ENCODE assay signal across 8 cellular contexts in genomic region chr9:33719581-33720374, GRCh38.
DNase-seq lines count a peak whose midpoint lies in the region; ATAC-seq, FAIRE-seq and TF ChIP-seq lines count a peak whose summit lies in the region.

No MANE protein-coding gene starts in this region.

- in situ Hi-C loops in HepG2 (cut with HindIII; ENCODE audit: extremely low pct_ligation_motif_present, low pct_unique_long_range_greater_than_20kb) (loop anchor here (10.0 kb wide), 1 partner anchor 95 kb away; no protein-coding TSS in a partner anchor), transverse colon (cut with MboI; ENCODE audit: low pct_ligation_motif_present in 1 of 4, low pct_unique_long_range_greater_than_20kb in 1 of 4, low sequenced_read_pairs in 3 of 4) (loop anchor here (5.0 to 10.0 kb wide), 3 partner anchors 85 to 95 kb away; no protein-coding TSS in a partner anchor)

- H3K4me2 ChIP-seq in HCT116 (ENCODE audit: low read length): no peak overlapping the region
- no peak overlapping the region for H3K4me2 ChIP-seq in PC-9
- H3K4me2 ChIP-seq in HepG2 (ENCODE audit: low read depth, low read length): peak overlapping the region; percentile 56

- H3K27me3 ChIP-seq in CD4-positive, alpha-beta memory T cell (ENCODE audit: insufficient read depth, low read length): no peaks in the 10 kb centered on the region
- 0 out of 2 replicates have a peak, but pooled peaks cover 4% of the 10 kb centered on the region for H3K27me3 ChIP-seq in HCT116 (ENCODE audit: insufficient read depth, low read length)
- H3K27me3 ChIP-seq in PC-9 (ENCODE audit: insufficient read depth, low read depth): no peaks in the 10 kb centered on the region
- H3K27me3 ChIP-seq in ascending aorta: no peaks in the 10 kb centered on the region
- H3K27me3 ChIP-seq in HepG2 (ENCODE audit: control insufficient read depth in 1 of 2, insufficient read depth in 2 of 2, low read length in 2 of 2): peaks cover 0 to 6% of the 10 kb centered on the region in 2 experiments; a peak in 3 of 5 replicates
- H3K27me3 ChIP-seq in transverse colon: peaks cover 26% of the 10 kb centered on the region

- CTCF ChIA-PET in CD4-positive, alpha-beta memory T cell (lab: Charles Lee; ENCODE audit: partially characterized antibody): interaction anchor here (1.4 to 8.6 kb wide), 3 partner anchors 11 to 95 kb away, joined by 4 to 224 read pairs (median 19); no protein-coding TSS in a partner anchor
- CTCF ChIA-PET in HCT116 (lab: Charles Lee): interaction anchor here (8.4 kb wide), 1 partner anchor 95 kb away, joined by 190 read pairs; no protein-coding TSS in a partner anchor
- CTCF ChIA-PET in PC-9 (lab: Charles Lee): no interaction called here
- CTCF ChIA-PET in HepG2 (lab: Yijun Ruan, JAX; ENCODE audit: low intra/inter-chr PET ratio, low total read pairs): interaction anchor here (6.6 kb wide), 1 partner anchor 96 kb away, joined by 163 read pairs; no protein-coding TSS in a partner anchor

- H4K20me1 ChIP-seq in HCT116 (ENCODE audit: insufficient read depth) (no peaks in the 10 kb centered on the region), PC-9 (ENCODE audit: insufficient read depth) (no peaks in the 10 kb centered on the region), HepG2 (ENCODE audit: insufficient read depth, low read length) (no peaks in the 10 kb centered on the region)

- H3K9ac ChIP-seq in HCT116 (ENCODE audit: low read length) (no peak overlapping the region), HepG2 (ENCODE audit: insufficient read depth, low read depth, low read length) (no peak overlapping the region)

- no peak overlapping the region for H3K27ac ChIP-seq in CD4-positive, alpha-beta memory T cell (ENCODE audit: low read depth, low read length)
- H3K27ac ChIP-seq in HCT116 (ENCODE audit: low read depth, low read length): no peak overlapping the region
- H3K27ac ChIP-seq in PC-9: no peak overlapping the region
- no peak overlapping the region for H3K27ac ChIP-seq in ascending aorta
- H3K27ac ChIP-seq in HepG2 (ENCODE audit: extremely low read length, insufficient read depth, low read length): no peak overlapping the region
- no peak overlapping the region for H3K27ac ChIP-seq in transverse colon

- no peaks in the 10 kb centered on the region for H3K79me2 ChIP-seq in HCT116 (ENCODE audit: insufficient read depth, low read length)
- H3K79me2 ChIP-seq in PC-9 (ENCODE audit: low read depth): no peaks in the 10 kb centered on the region
- no peaks in the 10 kb centered on the region for H3K79me2 ChIP-seq in HepG2 (ENCODE audit: insufficient read depth, low read length)

- H3K4me1 ChIP-seq in CD4-positive, alpha-beta memory T cell (ENCODE audit: insufficient read depth, low read length): no peaks in the 10 kb centered on the region
- H3K4me1 ChIP-seq in HCT116 (ENCODE audit: control insufficient read depth in 1 of 2, insufficient read depth in 2 of 2, low read length in 2 of 2) (peaks cover 0 to 5% of the 10 kb centered on the region in 2 experiments; a peak in 2 of 4 replicates), PC-9 (replicated peaks; ENCODE audit: insufficient read depth) (no peaks in the 10 kb centered on the region; the same call in 1 of the 2 replicates), ascending aorta (peaks cover 0 to 5% of the 10 kb centered on the region in 2 donors), HepG2 (ENCODE audit: insufficient read depth, low read length) (peaks cover 14% of the 10 kb centered on the region), transverse colon (peaks cover 0 to 4% (median 1%) of the 10 kb centered on the region in 4 donors)

- no peaks in the 10 kb centered on the region for H3K36me3 Mint-ChIP-seq in CD4-positive, alpha-beta memory T cell

- peak overlapping the region; percentile 56 for H2AFZ ChIP-seq in HCT116 (ENCODE audit: low read depth, low read length, poor library complexity, severe bottlenecking)
- H2AFZ ChIP-seq in PC-9: no peak overlapping the region
- H2AFZ ChIP-seq in HepG2 (ENCODE audit: low read length): no peak overlapping the region

- H3K9me3 ChIP-seq in CD4-positive, alpha-beta memory T cell (ENCODE audit: control insufficient read depth in 1 of 2, low read length in 2 of 2): no peaks in the 10 kb centered on the region
- H3K9me3 ChIP-seq in HCT116 (ENCODE audit: control insufficient read depth in 1 of 2, insufficient read depth in 1 of 2, low read depth in 1 of 2, low read length in 2 of 2) (no peaks in the 10 kb centered on the region), PC-9 (ENCODE audit: insufficient read depth, low read depth) (no peaks in the 10 kb centered on the region), ascending aorta (no peaks in the 10 kb centered on the region), HepG2 (ENCODE audit: low read length) (no peaks in the 10 kb centered on the region), transverse colon (no peaks in the 10 kb centered on the region)

- 20% methylated on average over 2 of the region's 19 CpGs for WGBS in HepG2 (ENCODE audit: low lambda C conversion rate)
- 63% methylated on average over 15 of the region's 19 CpGs; no CpG with 5 or more reads in 1 of the 2 donors for WGBS in transverse colon (ENCODE audit: low coverage in 1 of 2), 2 donors

- H3K4me3 Mint-ChIP-seq in CD4-positive, alpha-beta memory T cell: peak overlapping the region in 5 of 8 donors; percentile 27 to 85 (median 35)

- peaks cover 0 to 11% (median under 1%) of the 10 kb centered on the region in 4 donors for H3K4me1 Mint-ChIP-seq in CD4-positive, alpha-beta memory T cell

- no peak for TF ChIP-seq EP300 in HepG2 (IDR thresholded peaks at IDR 0.05; ENCODE audit: low read depth in 2 of 2, low read length in 2 of 2)
- TF ChIP-seq EP300 in HepG2 (CRISPR knock-in tag; IDR thresholded peaks at IDR 0.05; ENCODE audit: borderline replicate concordance): no peak
- no peak for TF ChIP-seq EP300 in transverse colon (IDR thresholded peaks at IDR 0.05; ENCODE audit: low read depth)

- H3F3A ChIP-seq in PC-9 (ENCODE audit: insufficient read depth, low read depth): no peaks in the 10 kb centered on the region

- TF ChIP-seq POLR2A in HCT116 (IDR thresholded peaks at IDR 0.05; ENCODE audit: borderline replicate concordance, extremely low read depth, insufficient read depth, insufficient read length): no peak
- TF ChIP-seq POLR2A in HepG2 (IDR thresholded peaks at IDR 0.05; ENCODE audit: insufficient read depth in 1 of 2, low read depth in 2 of 2, low read length in 2 of 2): no peak
- no peak for TF ChIP-seq POLR2A in transverse colon (IDR thresholded peaks at IDR 0.05)

- FAIRE-seq in HepG2 (lab: Jason Lieb, UNC): no peak

- BruUV-seq in HCT116 (replicated peaks; lab: Mats Ljungman, UMichigan) (no TSS peak), PC-9 (replicated peaks; lab: Mats Ljungman, UMichigan) (no TSS peak), HepG2 (replicated peaks; lab: Mats Ljungman, UMichigan) (no TSS peak)

- ATAC-seq in HCT116 (peak; percentile 80), HepG2 (peak; percentile 93), HG03095 (IDR thresholded peaks at IDR 0.05; ENCODE audit: unreplicated experiment) (no peak)

- POLR2A ChIA-PET in CD4-positive, alpha-beta memory T cell (lab: Charles Lee; ENCODE audit: partially characterized antibody): no interaction called here
- POLR2A ChIA-PET in HCT116 (lab: Charles Lee) (no interaction called here), PC-9 (lab: Charles Lee; ENCODE audit: unreplicated experiment) (no interaction called here), HepG2 (lab: Yijun Ruan, JAX) (no interaction called here)

- RAD21 ChIA-PET in HCT116 (lab: Charles Lee; ENCODE audit: low non-redundant PET in 1 of 2, low total read pairs in 2 of 2, uncharacterized antibody in 2 of 2, unreplicated experiment in 2 of 2): interaction anchor here in 1 of 2 experiments (0.6 to 1.4 kb wide), 2 partner anchors 96 to 116 kb away, joined by 3 to 5 read pairs; no protein-coding TSS in a partner anchor

- H3K27me3 Mint-ChIP-seq in CD4-positive, alpha-beta memory T cell: peaks cover 4 to 6% of the 10 kb centered on the region in 2 donors

- TF ChIP-seq CTCF in HCT116 (IDR thresholded peaks at IDR 0.05 in 2 of 3, conservative IDR thresholded peaks at IDR 0.05 in 1 of 3; ENCODE audit: borderline replicate concordance in 1 of 3, insufficient read depth in 1 of 3, low read depth in 2 of 3, low read length in 2 of 3) (peak; percentile 65 to 79 (median 69); a peak in 5 of 6 replicates), PC-9 (conservative IDR thresholded peaks at IDR 0.05) (peak; percentile 54), ascending aorta (IDR thresholded peaks at IDR 0.05) (peak in 2 of 3 experiments; percentile 17 to 31), HepG2 (CRISPR knock-in tag; IDR thresholded peaks at IDR 0.05) (peak; percentile 76), transverse colon (IDR thresholded peaks at IDR 0.05) (peak; percentile 30 to 57 (median 41))

- H3K27ac Mint-ChIP-seq in CD4-positive, alpha-beta memory T cell: peak overlapping the region in 1 of 7 donors; percentile 41

- peak in 4 of 5 donors; percentile 13 to 39 (median 30) for DNase-seq in CD4-positive, alpha-beta memory T cell
- DNase-seq in HCT116 (ENCODE audit: low read depth, low spot score) (no peak), PC-9 (peak in 1 of 2 experiments; percentile 19), ascending aorta (ENCODE audit: low spot score in 2 of 2) (no peak), HepG2 (ENCODE audit: low spot score) (peak; percentile 16), transverse colon (no peak), AG08395 (ENCODE audit: low spot score) (no peak)

- H3K9me2 ChIP-seq in HCT116 (ENCODE audit: insufficient read depth) (no peaks in the 10 kb centered on the region), PC-9 (ENCODE audit: insufficient read depth) (no peaks in the 10 kb centered on the region)

- TF ChIP-seq RAD21 in HCT116 (IDR thresholded peaks at IDR 0.05; ENCODE audit: low read depth): peak; percentile 47
- no peak for TF ChIP-seq RAD21 in HepG2 (CRISPR knock-in tag; IDR thresholded peaks at IDR 0.05)

- H3K4me3 ChIP-seq in CD4-positive, alpha-beta memory T cell (ENCODE audit: low read length in 2 of 2): no peak overlapping the region
- H3K4me3 ChIP-seq in HCT116 (replicated peaks in 1 of 2; ENCODE audit: low read depth in 1 of 2, low read length in 2 of 2) (no peak overlapping the region), PC-9 (no peak overlapping the region), ascending aorta (no peak overlapping the region), HepG2 (replicated peaks in 1 of 3; ENCODE audit: insufficient read depth in 1 of 3, low read depth in 2 of 3, low read length in 3 of 3) (peak overlapping the region in 1 of 3 experiments; percentile 37; a peak in 2 of 6 replicates), transverse colon (no peak overlapping the region)

- H3K9me3 Mint-ChIP-seq in CD4-positive, alpha-beta memory T cell: peaks cover 0 to 4% (median 3%) of the 10 kb centered on the region in 8 donors

- H3K36me3 ChIP-seq in CD4-positive, alpha-beta memory T cell (ENCODE audit: insufficient read depth, low read length): no peaks in the 10 kb centered on the region
- H3K36me3 ChIP-seq in HCT116 (ENCODE audit: control insufficient read depth in 1 of 2, insufficient read depth in 2 of 2, low read length in 2 of 2) (no peaks in the 10 kb centered on the region), PC-9 (ENCODE audit: low read depth) (no peaks in the 10 kb centered on the region), ascending aorta (no peaks in the 10 kb centered on the region), HepG2 (replicated peaks in 1 of 2; ENCODE audit: control insufficient read depth in 1 of 2, insufficient read depth in 2 of 2, low read length in 2 of 2) (no peaks in the 10 kb centered on the region), transverse colon (no peaks in the 10 kb centered on the region)

- intact Hi-C loops in CD4-positive, alpha-beta memory T cell (cut with micrococcal nuclease): loop anchor here (10.0 kb wide), 2 partner anchors 245 to 1135 kb away; partner anchors contain the start of gene NOL6
- intact Hi-C loops in HCT116 (cut with micrococcal nuclease) (loop anchor here (5.0 kb wide), 1 partner anchor 432 kb away; no protein-coding TSS in a partner anchor), PC-9 (cut with micrococcal nuclease; ENCODE audit: unreplicated experiment) (loop anchor here (10.0 kb wide), 1 partner anchor 245 kb away; the partner anchor contains the start of gene NOL6), ascending aorta (cut with DNase I) (no loop called here), HepG2 (cut with micrococcal nuclease; ENCODE audit: unreplicated experiment) (no loop called here), transverse colon (cut with DNase I; ENCODE audit: low total_unique reads) (loop anchor here (5.0 kb wide), 1 partner anchor 342 kb away; no protein-coding TSS in a partner anchor)

Comparison
In these comparisons a context has a peak if more than half of its experiments do, and no peak if none do; other contexts are left out.
1. DNase-seq: peak in CD4-positive, alpha-beta memory T cell (4 of 5) and HepG2 (single experiment); none in HCT116 (single experiment), ascending aorta (0 of 2), transverse colon (single experiment) and AG08395 (single experiment).
2. CTCF ChIP-seq: peak in every context shown above with its lines; median percentile 76 in HepG2; 69 in HCT116; 54 in PC-9; 41 in transverse colon; 24 in ascending aorta.
3. intact Hi-C loops: an anchor here in CD4-positive, alpha-beta memory T cell (10.0 kb wide), HCT116 (5.0 kb wide), PC-9 (10.0 kb wide) and transverse colon (5.0 kb wide); none called in ascending aorta and HepG2.